Comparison of ENCODE assay signal across 8 cellular contexts in the genomic region with DNA sequence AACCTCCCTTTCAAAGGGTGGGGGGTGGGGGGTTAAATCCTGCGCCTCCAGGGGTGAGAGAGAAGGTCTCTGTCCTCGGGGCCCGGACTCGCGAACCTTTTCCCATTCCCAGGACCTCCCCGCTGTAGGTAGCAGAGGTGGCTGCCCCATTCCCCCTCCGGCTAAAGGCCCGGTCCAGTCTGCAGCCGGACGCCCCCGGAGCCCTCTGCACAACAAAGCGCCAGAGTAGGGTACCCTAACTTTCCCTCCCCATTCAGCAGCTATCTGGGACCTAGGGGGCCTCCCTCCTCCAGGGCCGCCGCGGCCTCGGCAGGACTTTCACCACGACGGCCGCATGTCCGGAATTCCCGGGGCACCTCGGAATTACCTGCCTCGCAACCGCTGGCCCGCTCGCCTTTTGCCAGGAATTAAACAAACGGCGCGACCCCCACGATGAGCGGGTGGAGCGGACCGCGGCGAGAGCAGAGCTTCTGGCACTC. TPM values are rescaled to one million over a fixed set of nuclear protein-coding genes. Genes with fewer than 3 reads are reported as not detected.
A peak's percentile ranks its signal among the peaks of the same experiment; 100 is the strongest.
DNase-seq lines count a peak whose midpoint lies in the region; ATAC-seq and TF ChIP-seq lines count a peak whose summit lies in the region.

No MANE protein-coding gene starts in this region.

- no peaks in the 10 kb centered on the region for H3K9me3 ChIP-seq in PC-9 (ENCODE audit: insufficient read depth, low read depth)
- no peaks in the 10 kb centered on the region for H3K9me3 ChIP-seq in right lobe of liver
- no peaks in the 10 kb centered on the region for H3K9me3 ChIP-seq in thyroid gland

- DNase-seq in NCI-H146 (lab: John Stamatoyannopoulos, UW) (peak; percentile 24), NCI-H146 treated with DMSO at 0.1 percent for 48 hours (lab: John Stamatoyannopoulos, UW; ENCODE audit: unreplicated experiment) (no peak), PC-9 (peak in 1 of 2 experiments; percentile 44), cerebellar cortex (ENCODE audit: low spot score) (peak; percentile 8), right lobe of liver (peak; percentile 42 to 69 (median 65)), thyroid gland (no peak), SHP77 (lab: John Stamatoyannopoulos, UW) (no peak)

- H4K20me1 ChIP-seq in PC-9 (ENCODE audit: insufficient read depth), result peaks cover 5% of the 10 kb centered on the region; the same call in 1 of the 2 replicates

- CTCF ChIA-PET in PC-9 (lab: Charles Lee), result interaction anchor here (0.6 kb wide), 1 partner anchor 226 kb away, joined by 3 read pairs; no protein-coding TSS in a partner anchor

- POLR2A ChIA-PET in PC-9 (lab: Charles Lee; ENCODE audit: unreplicated experiment), result interaction anchor here (0.6 kb wide), 1 partner anchor 283 kb away, joined by 3 read pairs; a partner anchor contains a TSS

- H3K27me3 ChIP-seq in PC-9 (ENCODE audit: insufficient read depth, low read depth) (no peaks in the 10 kb centered on the region), right lobe of liver (no peaks in the 10 kb centered on the region), thyroid gland (no peaks in the 10 kb centered on the region)

- TF ChIP-seq CTCF in PC-9 (conservative IDR thresholded peaks at IDR 0.05), result no peak
- no peak for TF ChIP-seq CTCF in right lobe of liver (IDR thresholded peaks at IDR 0.05)
- no peak for TF ChIP-seq CTCF in thyroid gland (IDR thresholded peaks at IDR 0.05)

- intact Hi-C loops in PC-9 (cut with micrococcal nuclease; ENCODE audit: unreplicated experiment), result loop anchor here (1.0 to 10.0 kb wide), 9 partner anchors 70 to 410 kb away; a partner anchor contains a TSS
- intact Hi-C loops in right lobe of liver (cut with DNase I), result loop anchor here (10.0 kb wide), 2 partner anchors 140 to 210 kb away; no protein-coding TSS in a partner anchor
- intact Hi-C loops in thyroid gland (cut with DNase I), result loop anchor here (5.0 kb wide), 1 partner anchor 212 kb away; no protein-coding TSS in a partner anchor

- H3K9me2 ChIP-seq in PC-9 (ENCODE audit: insufficient read depth), result no peaks in the 10 kb centered on the region

- H2AFZ ChIP-seq in PC-9, result peak overlapping the region; percentile 76; the same call in 1 of the 2 replicates

- H3K27ac ChIP-seq in PC-9 (peak overlapping the region; percentile 77), right lobe of liver (peak overlapping the region; percentile 74 to 87 (median 83)), thyroid gland (peak overlapping the region; percentile 23 to 94 (median 85))

- 0% methylated on average over 12 of the region's 35 CpGs for WGBS in right lobe of liver (ENCODE audit: insufficient coverage, low coverage, low lambda C conversion rate, missing lambda C conversion rate)
- 1 to 2% methylated on average over 8 to 18 of the region's 35 CpGs for WGBS in thyroid gland, 2 donors

- peaks cover 25% of the 10 kb centered on the region for H3K36me3 ChIP-seq in PC-9 (ENCODE audit: low read depth)
- no peaks in the 10 kb centered on the region for H3K36me3 ChIP-seq in right lobe of liver
- H3K36me3 ChIP-seq in thyroid gland, result no peaks in the 10 kb centered on the region

- H3K4me2 ChIP-seq in PC-9, result peak overlapping the region; percentile 92

- ATAC-seq in right lobe of liver, result peak in 3 of 4 donors; percentile 1 to 6 (median 3)
- ATAC-seq in GM19023 (IDR thresholded peaks at IDR 0.05; ENCODE audit: unreplicated experiment), result no peak

- H3K79me2 ChIP-seq in PC-9 (ENCODE audit: low read depth), result peaks cover 53% of the 10 kb centered on the region

- H3K4me3 ChIP-seq in PC-9 (peak overlapping the region; percentile 94), right lobe of liver (peak overlapping the region; percentile 74 to 86 (median 80)), thyroid gland (replicated peaks in 1 of 3) (peak overlapping the region; percentile 62 to 98 (median 91))

- TSS peak; percentile 28 for BruUV-seq in PC-9 (replicated peaks; lab: Mats Ljungman, UMichigan)

- H3K4me1 ChIP-seq in PC-9 (replicated peaks; ENCODE audit: insufficient read depth) (peaks cover 42% of the 10 kb centered on the region), right lobe of liver (peaks cover 0 to 17% (median 0%) of the 10 kb centered on the region in 4 donors), thyroid gland (peaks cover 6 to 13% of the 10 kb centered on the region in 2 donors)

- peaks cover 18% of the 10 kb centered on the region; the same call in 1 of the 2 replicates for H3F3A ChIP-seq in PC-9 (ENCODE audit: insufficient read depth, low read depth)

- TF ChIP-seq POLR2A in right lobe of liver (IDR thresholded peaks at IDR 0.05) (no peak), thyroid gland (IDR thresholded peaks at IDR 0.05) (no peak)

RNA-seq across cellular contexts. Expression of a gene that starts 1.7 kb away (rescaled TPM):
- 49.5 and 52.2 TPM in 2 replicates for total RNA-seq in PC-9 (2021)
- 10 to 100 TPM in 5 of 6 experiments, 1 to 10 TPM in 1; 6.9 to 23.7 (median 17.0) TPM for total RNA-seq in right lobe of liver
- 10 to 100 TPM; 11.2 to 18.5 (median 13.2) TPM for total RNA-seq in thyroid gland

Comparison
In these comparisons a context has a peak if more than half of its experiments do, and no peak if none do; other contexts are left out.
1. DNase-seq: peak in NCI-H146 (single experiment), cerebellar cortex (single experiment) and right lobe of liver (3 of 3); none in NCI-H146 treated with DMSO at 0.1 percent for 48 hours (single experiment), thyroid gland (0 of 2) and SHP77 (0 of 2).
2. Peak in every context shown above with its lines, with median percentiles within 50 percentile points of each other: H3K27ac ChIP-seq and H3K4me3 ChIP-seq.